Comparison of ENCODE assay signal across 2 cellular contexts in the genomic region with DNA sequence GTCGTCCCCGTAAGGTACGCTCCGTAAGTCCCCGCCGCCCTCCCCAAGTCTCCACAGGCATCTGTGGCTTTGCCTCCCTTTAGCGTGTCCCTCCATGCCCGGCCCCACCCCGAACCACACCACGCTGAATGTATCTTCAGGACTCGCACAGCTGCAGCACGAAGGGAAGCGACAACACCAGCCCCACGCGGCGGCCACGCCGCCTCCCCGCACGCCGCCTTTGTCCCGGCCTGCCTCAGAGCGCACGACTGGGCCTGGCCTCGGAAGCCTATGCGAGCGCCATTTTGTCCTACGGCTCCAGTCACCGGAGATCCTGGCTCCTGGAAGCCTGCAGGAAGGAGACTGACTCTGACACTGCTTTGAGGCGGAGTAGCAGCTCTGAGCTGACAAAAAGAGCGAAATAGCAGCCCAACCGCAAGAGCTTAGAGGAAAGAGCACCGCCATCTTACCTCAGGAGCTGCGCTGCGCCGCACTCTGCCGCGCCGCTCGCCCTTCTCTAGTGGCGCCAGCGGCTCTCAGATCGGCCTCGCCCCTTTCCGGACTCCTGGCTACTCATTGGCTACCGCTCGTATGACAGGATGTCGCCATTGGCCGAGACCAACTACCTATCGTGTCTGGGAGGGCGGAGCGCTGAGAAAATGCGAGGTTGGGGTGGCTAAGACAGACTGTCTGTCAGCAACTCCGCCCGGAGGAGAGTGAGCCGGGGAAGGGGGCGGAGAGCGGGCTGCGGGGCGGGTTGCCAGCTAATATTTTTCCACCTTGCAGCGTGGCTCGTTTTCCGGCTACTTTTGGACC.
A peak's percentile ranks its signal among the peaks of the same experiment; 100 is the strongest.
TF ChIP-seq lines count a peak whose summit lies in the region.

A gene with protein sequence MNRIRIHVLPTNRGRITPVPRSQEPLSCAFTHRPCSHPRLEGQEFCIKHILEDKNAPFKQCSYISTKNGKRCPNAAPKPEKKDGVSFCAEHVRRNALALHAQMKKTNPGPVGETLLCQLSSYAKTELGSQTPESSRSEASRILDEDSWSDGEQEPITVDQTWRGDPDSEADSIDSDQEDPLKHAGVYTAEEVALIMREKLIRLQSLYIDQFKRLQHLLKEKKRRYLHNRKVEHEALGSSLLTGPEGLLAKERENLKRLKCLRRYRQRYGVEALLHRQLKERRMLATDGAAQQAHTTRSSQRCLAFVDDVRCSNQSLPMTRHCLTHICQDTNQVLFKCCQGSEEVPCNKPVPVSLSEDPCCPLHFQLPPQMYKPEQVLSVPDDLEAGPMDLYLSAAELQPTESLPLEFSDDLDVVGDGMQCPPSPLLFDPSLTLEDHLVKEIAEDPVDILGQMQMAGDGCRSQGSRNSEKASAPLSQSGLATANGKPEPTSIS (minus strand): TSS at position 501 of the 795 bp plus-strand sequence. CDS start 606 bp downstream, outside the sequence.

TF ChIP-seq in IMR-90, 13 proteins besides CTCF, POLR2A, EP300 and RAD21:
- TF ChIP-seq NFE2L2 (IDR thresholded peaks at IDR 0.05; ENCODE audit: low read depth, low read length) (no peak), CEBPB (IDR thresholded peaks at IDR 0.05; ENCODE audit: low read depth, low read length) (no peak), RCOR1 (IDR thresholded peaks at IDR 0.05; ENCODE audit: insufficient replicate concordance, low read length) (no peak), MAZ (IDR thresholded peaks at IDR 0.05; ENCODE audit: borderline replicate concordance, low read depth, low read length) (peak; percentile 82; the same call in 1 of the 2 replicates), RFX5 (IDR thresholded peaks at IDR 0.05; ENCODE audit: low read depth, low read length) (no peak), MAFK (IDR thresholded peaks at IDR 0.05; ENCODE audit: low read depth, low read length) (no peak), SMC3 (IDR thresholded peaks at IDR 0.05; ENCODE audit: low read depth, low read length) (no peak), FOS (IDR thresholded peaks at IDR 0.05; ENCODE audit: low read depth, low read length) (peak; percentile 39; the same call in 1 of the 2 replicates), BHLHE40 (IDR thresholded peaks at IDR 0.05; ENCODE audit: low read depth, low read length) (no peak), CHD1 (IDR thresholded peaks at IDR 0.05; ENCODE audit: low read depth, low read length) (no peak), MXI1 (IDR thresholded peaks at IDR 0.05; ENCODE audit: borderline replicate concordance, low read depth, low read length) (peak; percentile 98)
- TF ChIP-seq, protein P1, sequence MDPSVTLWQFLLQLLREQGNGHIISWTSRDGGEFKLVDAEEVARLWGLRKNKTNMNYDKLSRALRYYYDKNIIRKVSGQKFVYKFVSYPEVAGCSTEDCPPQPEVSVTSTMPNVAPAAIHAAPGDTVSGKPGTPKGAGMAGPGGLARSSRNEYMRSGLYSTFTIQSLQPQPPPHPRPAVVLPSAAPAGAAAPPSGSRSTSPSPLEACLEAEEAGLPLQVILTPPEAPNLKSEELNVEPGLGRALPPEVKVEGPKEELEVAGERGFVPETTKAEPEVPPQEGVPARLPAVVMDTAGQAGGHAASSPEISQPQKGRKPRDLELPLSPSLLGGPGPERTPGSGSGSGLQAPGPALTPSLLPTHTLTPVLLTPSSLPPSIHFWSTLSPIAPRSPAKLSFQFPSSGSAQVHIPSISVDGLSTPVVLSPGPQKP (IDR thresholded peaks at IDR 0.05; ENCODE audit: borderline replicate concordance, low read depth, low read length), result no peak
- TF ChIP-seq, protein P2, sequence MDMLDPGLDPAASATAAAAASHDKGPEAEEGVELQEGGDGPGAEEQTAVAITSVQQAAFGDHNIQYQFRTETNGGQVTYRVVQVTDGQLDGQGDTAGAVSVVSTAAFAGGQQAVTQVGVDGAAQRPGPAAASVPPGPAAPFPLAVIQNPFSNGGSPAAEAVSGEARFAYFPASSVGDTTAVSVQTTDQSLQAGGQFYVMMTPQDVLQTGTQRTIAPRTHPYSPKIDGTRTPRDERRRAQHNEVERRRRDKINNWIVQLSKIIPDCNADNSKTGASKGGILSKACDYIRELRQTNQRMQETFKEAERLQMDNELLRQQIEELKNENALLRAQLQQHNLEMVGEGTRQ (IDR thresholded peaks at IDR 0.05; ENCODE audit: low read depth, low read length), result peak; percentile 1; the same call in 1 of the 2 replicates

TF ChIP-seq in endothelial cell of umbilical vein, 7 proteins besides CTCF, POLR2A, EP300 and RAD21:
- TF ChIP-seq EZH2 (IDR thresholded peaks at IDR 0.05; ENCODE audit: borderline replicate concordance, low read depth, low read length, severe bottlenecking) (no peak), MYC (IDR thresholded peaks at IDR 0.05; ENCODE audit: low read depth, low read length) (peak; percentile 2), FOS (IDR thresholded peaks at IDR 0.05; ENCODE audit: borderline replicate concordance, insufficient read depth, low read length) (no peak), GATA2 (IDR thresholded peaks at IDR 0.05; ENCODE audit: insufficient read depth, insufficient read length, low read depth, low read length) (no peak), POLR2AphosphoS5 (IDR thresholded peaks at IDR 0.05; ENCODE audit: insufficient read depth, low read depth, low read length) (peak; percentile 99), JUN (IDR thresholded peaks at IDR 0.05; ENCODE audit: borderline replicate concordance, insufficient read depth, insufficient read length, low read depth) (no peak)
- TF ChIP-seq, protein P3, sequence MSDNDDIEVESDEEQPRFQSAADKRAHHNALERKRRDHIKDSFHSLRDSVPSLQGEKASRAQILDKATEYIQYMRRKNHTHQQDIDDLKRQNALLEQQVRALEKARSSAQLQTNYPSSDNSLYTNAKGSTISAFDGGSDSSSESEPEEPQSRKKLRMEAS (IDR thresholded peaks at IDR 0.05; ENCODE audit: insufficient read depth, insufficient read length), result peak; percentile 50
